8 cellular contexts compared by ENCODE assay signal in the genomic region with DNA sequence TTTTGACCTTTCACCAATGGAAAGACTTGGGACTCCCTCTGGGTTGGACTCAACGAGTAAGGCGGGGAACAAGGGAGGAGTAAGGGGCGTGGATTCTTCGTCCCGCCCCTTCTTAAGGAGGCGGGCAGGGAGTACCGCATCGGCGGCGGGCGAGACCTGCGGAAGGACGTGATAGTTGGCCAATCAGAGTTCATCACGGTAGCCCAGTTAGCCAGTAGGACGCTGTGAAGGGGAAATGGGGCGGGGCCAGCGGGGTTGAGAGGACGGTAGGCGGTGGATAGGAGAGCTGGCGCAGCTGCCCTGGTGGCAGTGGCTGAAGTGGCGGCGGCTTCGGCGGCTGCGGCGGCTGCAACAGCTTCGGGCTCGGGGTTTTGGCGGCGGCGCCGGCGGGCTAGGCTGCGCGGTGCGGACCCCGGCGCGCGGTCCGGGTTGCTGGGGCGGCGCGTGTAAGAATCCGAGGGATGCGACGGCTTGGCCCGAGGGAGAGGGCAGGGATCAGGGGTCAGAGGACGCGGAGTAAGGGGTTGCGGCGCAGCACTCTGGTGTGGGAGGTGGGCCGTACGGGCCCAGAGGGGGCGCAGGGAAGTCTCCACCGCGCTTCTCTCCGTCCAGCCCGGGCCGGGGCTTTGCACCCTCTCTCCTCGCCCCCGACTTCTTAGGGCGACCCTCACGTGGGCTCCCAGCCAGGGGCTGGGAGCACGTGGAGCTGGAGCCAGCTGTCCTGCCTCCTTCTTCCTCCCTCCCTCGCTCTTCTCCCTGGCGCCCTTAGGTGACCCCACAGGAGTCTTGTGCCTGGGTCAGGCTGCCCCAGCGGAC. TPM values are rescaled to one million over a fixed set of nuclear protein-coding genes. Genes with fewer than 3 reads are reported as not detected.
DNase-seq lines count a peak whose midpoint lies in the region; ATAC-seq, FAIRE-seq and TF ChIP-seq lines count a peak whose summit lies in the region.

A gene (plus strand): TSS at position 284 of the 816 bp plus-strand sequence. CDS start 5,389 bp downstream, outside the sequence.

- H3K27me3 ChIP-seq in psoas muscle (ENCODE audit: insufficient read depth in 3 of 3, low read length in 2 of 3), result no peaks in the 10 kb centered on the region

- intact Hi-C loops in left ventricle myocardium superior (cut with micrococcal nuclease) (no loop called here), psoas muscle (cut with DNase I) (loop anchor here in 1 of 2 donors (5.0 kb wide), 1 partner anchor 34 kb away; a partner anchor contains a TSS)

- TF ChIP-seq CTCF in GM13977 (IDR thresholded peaks at IDR 0.05; ENCODE audit: extremely low read depth, insufficient read depth, missing control alignments) (no peak), psoas muscle (IDR thresholded peaks at IDR 0.05) (no peak)

- H3K27ac Mint-ChIP-seq in T-helper 17 cell, result peak within 1 kb of the TSS; percentile 94

- ATAC-seq in HG02885 (IDR thresholded peaks at IDR 0.05; ENCODE audit: poor library complexity, unreplicated experiment) (peak; percentile 91), T-helper 17 cell (peak; percentile 95), left ventricle myocardium superior (peak; percentile 94), psoas muscle (peak; percentile 91 to 95 (median 94))

- peak within 1 kb of the TSS; percentile 94 for H3K27ac ChIP-seq in psoas muscle

- H3K4me3 Mint-ChIP-seq in T-helper 17 cell, result peak within 1 kb of the TSS; percentile 99

- DNase-seq in GM13977 (ENCODE audit: low spot score) (peak; percentile 97), NCI-H1694 treated with DMSO at 0.1 percent for 48 hours (lab: John Stamatoyannopoulos, UW) (peak; percentile 98), T-helper 17 cell (peak; percentile 97 to 99 (median 97)), amygdala (lab: John Stamatoyannopoulos, UW) (peak; percentile 80 to 100 (median 99)), left ventricle myocardium superior (peak; percentile 99), psoas muscle (peak; percentile 100), urothelium cell line (ENCODE audit: low spot score) (peak; percentile 98)

- WGBS in psoas muscle, 3 donors, result 0% methylated on average over 28 to 68 of the region's 68 CpGs

- H3K36me3 Mint-ChIP-seq in T-helper 17 cell (ENCODE audit: low read depth), result no peaks in the 10 kb centered on the region

- H3K36me3 ChIP-seq in psoas muscle (ENCODE audit: insufficient read depth in 1 of 2, low read depth in 1 of 2), result no peaks in the 10 kb centered on the region

- no peak for FAIRE-seq in urothelium cell line (lab: Jason Lieb, UNC)

- no peaks in the 10 kb centered on the region for H3K9me3 ChIP-seq in T-helper 17 cell (ENCODE audit: control insufficient read depth, low read length, poor library complexity, severe bottlenecking)
- H3K9me3 ChIP-seq in psoas muscle, result no peaks in the 10 kb centered on the region

- in situ Hi-C loops in GM13977 (cut with MboI; ENCODE audit: low pct_unique_long_range_greater_than_20kb, low sequenced_read_pairs, unreplicated experiment), result no loop called here

- H3K4me1 Mint-ChIP-seq in T-helper 17 cell, result peaks cover 26% of the 10 kb centered on the region

- no peaks in the 10 kb centered on the region for H3K27me3 Mint-ChIP-seq in T-helper 17 cell

- peaks cover 35% of the 10 kb centered on the region for H3K4me1 ChIP-seq in psoas muscle

- H3K4me3 ChIP-seq in psoas muscle, result peak within 1 kb of the TSS; percentile 88

RNA-seq across cellular contexts. Expression of the gene that starts here (rescaled TPM):
- total RNA-seq in T-helper 17 cell, result 10 to 100 TPM; 39.9 to 59.0 TPM
- total RNA-seq in left ventricle myocardium superior, result 145 TPM
- total RNA-seq in psoas muscle, result 10 to 100 TPM; 24.9 to 36.2 (median 27.0) TPM
- polyA plus RNA-seq in psoas muscle, result 10 to 100 TPM in 2 of 3 donors, 1 to 10 TPM in 1; 7.6 to 33.7 (median 18.2) TPM

Comparison
In these comparisons a context has a peak if more than half of its experiments do, and no peak if none do; other contexts are left out.
1. Peak in every context shown above with its lines: DNase-seq, ATAC-seq, H3K4me3 ChIP-seq and H3K27ac ChIP-seq.